28 cellular contexts compared by ENCODE assay signal in genomic region chr22:26131755-26132154, GRCh38. TPM values are rescaled to one million over a fixed set of nuclear protein-coding genes. Genes with fewer than 3 reads are reported as not detected.
"Had no signal": no experiment of that assay in that cellular context is flagged by ENCODE, and none has a peak within 500 bp of the region (broad histone marks: within the 10 kb centered on the region; RNA-seq: fewer than 3 reads in every experiment).

No MANE protein-coding gene starts in this region.

- H3K4me2 ChIP-seq: neural progenitor cell had no signal

- H3K4me1 ChIP-seq: colonic mucosa, esophagus squamous epithelium, left lung, prostate gland, sigmoid colon, stomach had no signal

- H3K36me3 ChIP-seq: colonic mucosa, esophagus squamous epithelium, left lung, neural progenitor cell, prostate gland, sigmoid colon, stomach, thyroid gland had no signal

- H3K9ac ChIP-seq: neural progenitor cell had no signal

- ATAC-seq: left cardiac atrium; left lung; mucosa of descending colon; natural killer cell treated with Interleukin-12 subunit alpha and Interleukin-12 subunit beta and Interleukin-15 and Interleukin-18, amount 100 ng/mL, for 72 hours; right cardiac atrium; stimulated activated effector memory CD8-positive, alpha-beta T cell treated with anti-CD3 and anti-CD28 coated beads, Interleukin-12 subunit alpha, Interleukin-12 subunit beta, amount 100 ng/mL, for 72 hours had no signal

- H3K27me3 ChIP-seq: colonic mucosa, neural progenitor cell, thyroid gland had no signal

- H3K9me3 ChIP-seq: colonic mucosa, esophagus squamous epithelium, left lung, mucosa of descending colon, prostate gland, sigmoid colon, stomach, thyroid gland had no signal

- H3K4me3 ChIP-seq: colonic mucosa, esophagus squamous epithelium, left lung, mucosa of descending colon, neural progenitor cell, prostate gland, sigmoid colon, stomach, thyroid gland had no signal

- DNase-seq: colonic mucosa; effector CD8-positive, alpha-beta T cell; esophagus squamous epithelium; foreskin melanocyte; glutamatergic neuron; left cardiac atrium; left lung; mesenchymal stem cell; mucosa of descending colon; naive B cell; nucleus accumbens; right cardiac atrium; sigmoid colon; stimulated activated CD4-positive, alpha-beta T cell treated with anti-CD3 and anti-CD28 coated beads, Interleukin-2, amount 100 ng/mL, for 24 hours; stimulated activated CD4-positive, alpha-beta T cell treated with anti-CD3 and anti-CD28 coated beads, Interleukin-4, amount 100 ng/mL, for 24 hours; stimulated activated naive CD4-positive, alpha-beta T cell treated with Interleukin-2 at 50 U/mL for 16 hours; stomach; trophoblast cell had no signal

- H3K27ac ChIP-seq: colonic mucosa, esophagus squamous epithelium, left lung, neural progenitor cell, prostate gland, sigmoid colon, stomach, thyroid gland had no signal

- H2AFZ ChIP-seq: neural progenitor cell had no signal

RNA-seq across cellular contexts. Expression of gene SEZ6L, which starts 37.5 kb away (rescaled TPM):
- total RNA-seq: endothelial cell of umbilical vein; epithelial cell of proximal tubule; kidney epithelial cell; lung microvascular endothelial cell; natural killer cell treated with Interleukin-12 subunit alpha and Interleukin-12 subunit beta and Interleukin-15 and Interleukin-18, amount 100 ng/mL, for 72 hours; osteocyte had no signal
- polyA plus RNA-seq: endothelial cell of umbilical vein had no signal
